Comparison of ENCODE assay signal across 18 cellular contexts in the genomic region with DNA sequence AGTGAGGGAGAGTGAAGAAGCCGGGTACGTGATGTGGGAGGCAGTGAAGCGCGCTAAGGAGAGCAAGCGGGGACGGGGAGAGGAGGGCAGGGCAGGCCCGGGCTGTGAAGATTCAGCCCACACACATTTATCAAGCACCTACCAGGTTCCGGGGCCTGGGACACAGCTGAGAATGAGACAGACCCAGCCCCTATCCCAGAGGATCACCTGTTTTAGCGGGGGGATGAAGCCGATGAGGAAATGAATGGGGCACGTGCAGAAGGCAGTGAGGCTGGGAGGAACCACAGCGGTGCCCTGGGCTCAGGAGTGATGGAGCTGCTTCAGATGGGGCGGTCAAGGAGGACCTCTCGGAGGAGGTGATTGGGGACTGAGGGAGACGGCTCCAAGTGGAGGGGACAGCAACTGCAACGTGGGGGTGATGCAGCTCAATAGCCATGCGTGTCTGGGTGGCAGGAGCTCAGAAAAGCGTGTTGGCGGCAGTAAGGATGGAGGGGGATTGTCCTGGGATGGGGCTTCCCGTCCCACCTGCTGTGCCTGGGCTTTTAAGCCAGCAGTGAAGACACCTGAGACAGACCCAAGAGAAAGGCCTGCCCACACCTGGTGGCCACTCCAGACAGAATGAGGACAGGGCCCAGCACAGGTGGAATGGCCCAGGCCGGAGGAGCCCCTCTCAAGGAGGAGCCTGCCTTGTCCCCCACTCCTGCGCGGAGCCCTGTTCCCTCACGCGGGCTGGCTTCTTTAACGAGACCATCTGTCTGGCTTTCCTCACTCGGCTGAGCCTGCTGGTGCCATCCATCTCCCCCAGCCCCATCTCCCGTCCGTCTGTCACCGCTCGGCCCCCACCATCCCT.
DNase-seq lines count a peak whose midpoint lies in the region; ATAC-seq and TF ChIP-seq lines count a peak whose summit lies in the region.
"Had no signal": no experiment of that assay in that cellular context is flagged by ENCODE, and none has a peak within 500 bp of the region (broad histone marks: within the 10 kb centered on the region; RNA-seq: fewer than 3 reads in every experiment).

No MANE protein-coding gene starts in this region.

- no peak overlapping the region for H3K27ac ChIP-seq in SK-N-SH (ENCODE audit: low read depth in 2 of 2, low read length in 1 of 2)
- H3K27ac ChIP-seq: psoas muscle, thoracic aorta had no signal

- CTCF ChIA-PET in SK-N-SH (lab: Yijun Ruan, JAX) = interaction anchor here (1.5 kb wide), 1 partner anchor 72 kb away, joined by 3 read pairs; no protein-coding TSS in a partner anchor

- peaks cover 1% of the 10 kb centered on the region for H3K36me3 Mint-ChIP-seq in chondrocyte (ENCODE audit: low read depth)
- H3K36me3 Mint-ChIP-seq: naive thymus-derived CD8-positive, alpha-beta T cell had no signal

- no peak overlapping the region for H3K27ac Mint-ChIP-seq in chondrocyte (ENCODE audit: unreplicated experiment)
- H3K27ac Mint-ChIP-seq: T-helper 17 cell had no signal

- no peak overlapping the region for H2AFZ ChIP-seq in SK-N-SH (ENCODE audit: low read depth)

- peaks cover 0 to 17% of the 10 kb centered on the region in 2 experiments; a peak in 1 of 4 replicates for H3K4me1 ChIP-seq in SK-N-SH (ENCODE audit: control insufficient read depth in 1 of 2, insufficient read depth in 2 of 2, low read depth in 1 of 2, low read length in 1 of 2)
- H3K4me1 ChIP-seq: psoas muscle had no signal

- H3K36me3 ChIP-seq in SK-N-SH (replicated peaks in 1 of 2; ENCODE audit: control insufficient read depth in 1 of 2, insufficient read depth in 2 of 2, low read length in 1 of 2) = no peaks in the 10 kb centered on the region
- H3K36me3 ChIP-seq: thoracic aorta had no signal

- H3K9me3 Mint-ChIP-seq in chondrocyte (ENCODE audit: low read depth) = peaks cover 5% of the 10 kb centered on the region

- no peaks in the 10 kb centered on the region for H3F3A ChIP-seq in SK-N-SH (replicated peaks; ENCODE audit: insufficient read depth)

- ATAC-seq in SK-N-SH treated with all-trans-retinoic acid at 6 μM for 48 hours = no peak
- ATAC-seq: naive thymus-derived CD8-positive, alpha-beta T cell; psoas muscle; T-helper 17 cell had no signal

- no peak overlapping the region for H3K4me3 Mint-ChIP-seq in chondrocyte (ENCODE audit: unreplicated experiment)
- H3K4me3 Mint-ChIP-seq: naive thymus-derived CD8-positive, alpha-beta T cell; T-helper 17 cell had no signal

- no peaks in the 10 kb centered on the region for H4K20me1 ChIP-seq in SK-N-SH (ENCODE audit: insufficient read depth)

- H3K79me2 ChIP-seq in SK-N-SH (ENCODE audit: insufficient read depth) = no peaks in the 10 kb centered on the region

- H3K4me3 ChIP-seq in SK-N-SH (ENCODE audit: low read depth in 2 of 2, low read length in 1 of 2) = no peak overlapping the region
- H3K4me3 ChIP-seq: psoas muscle, thoracic aorta had no signal

- POLR2A ChIA-PET in SK-N-SH (lab: Yijun Ruan, JAX) = no interaction called here

- peaks cover 77% of the 10 kb centered on the region for H3K27me3 Mint-ChIP-seq in chondrocyte (ENCODE audit: low read depth)

- peaks cover 7% of the 10 kb centered on the region; the same call in 1 of the 2 replicates for H3K27me3 ChIP-seq in SK-N-SH (ENCODE audit: insufficient read depth)

- no peaks in the 10 kb centered on the region for H3K9me3 ChIP-seq in SK-N-SH
- H3K9me3 ChIP-seq: psoas muscle, thoracic aorta had no signal

- WGBS in SK-N-SH (ENCODE audit: low lambda C conversion rate) = 77% methylated on average over 29 of the region's 31 CpGs

- peak; percentile 33 for DNase-seq in SK-N-SH
- DNase-seq in NCI-H1694 treated with DMSO at 0.1 percent for 48 hours (lab: John Stamatoyannopoulos, UW) = peak; percentile 72
- DNase-seq in chondrocyte (ENCODE audit: low spot score) = peak; percentile 62
- DNase-seq in posterior cingulate gyrus = peak in 7 of 10 donors; percentile 6 to 83 (median 31)
- DNase-seq in effector CD8-positive, alpha-beta T cell (lab: John Stamatoyannopoulos, UW) = no peak
- DNase-seq in ureter (ENCODE audit: low spot score) = no peak
- DNase-seq in GF-D8 (lab: John Stamatoyannopoulos, UW) = no peak
- DNase-seq: kidney; mammary epithelial cell; NCI-H1436; NCI-H2227 treated with DMSO at 0.1 percent for 48 hours; SHP77 treated with DMSO at 0.1 percent for 48 hours; stimulated activated CD4-positive, alpha-beta T cell treated with anti-CD3 and anti-CD28 coated beads, Interleukin-12 subunit alpha, Interleukin-12 subunit beta, amount 100 ng/mL, for 4 hours; T-helper 17 cell had no signal

- TF ChIP-seq EP300 in SK-N-SH (IDR thresholded peaks at IDR 0.05; ENCODE audit: borderline replicate concordance in 1 of 2, low read depth in 1 of 2, low read length in 1 of 2) = no peak

- H3K9me2 ChIP-seq in SK-N-SH = no peaks in the 10 kb centered on the region

- TF ChIP-seq CTCF in SK-N-SH (IDR thresholded peaks at IDR 0.05) (no peak), chondrocyte (IDR thresholded peaks at IDR 0.05) (no peak)

- no peak for TF ChIP-seq RAD21 in SK-N-SH (IDR thresholded peaks at IDR 0.05; ENCODE audit: low read length)

- no peak overlapping the region for H3K9ac ChIP-seq in SK-N-SH

- no peak overlapping the region for H3K4me2 ChIP-seq in SK-N-SH

- intact Hi-C loops in posterior cingulate gyrus (cut with DNase I) = no loop called here

- H3K4me1 Mint-ChIP-seq in chondrocyte (ENCODE audit: low read depth) = no peaks in the 10 kb centered on the region
- H3K4me1 Mint-ChIP-seq: naive thymus-derived CD8-positive, alpha-beta T cell; T-helper 17 cell had no signal

TF ChIP-seq in SK-N-SH, 30 proteins besides CTCF, POLR2A, EP300 and RAD21:
- no peak for TF ChIP-seq NRF1 (IDR thresholded peaks at IDR 0.05; ENCODE audit: low read depth, low read length)
- TF ChIP-seq FOSL2 (IDR thresholded peaks at IDR 0.05; ENCODE audit: borderline replicate concordance, low read depth) = no peak
- TF ChIP-seq, protein P1, sequence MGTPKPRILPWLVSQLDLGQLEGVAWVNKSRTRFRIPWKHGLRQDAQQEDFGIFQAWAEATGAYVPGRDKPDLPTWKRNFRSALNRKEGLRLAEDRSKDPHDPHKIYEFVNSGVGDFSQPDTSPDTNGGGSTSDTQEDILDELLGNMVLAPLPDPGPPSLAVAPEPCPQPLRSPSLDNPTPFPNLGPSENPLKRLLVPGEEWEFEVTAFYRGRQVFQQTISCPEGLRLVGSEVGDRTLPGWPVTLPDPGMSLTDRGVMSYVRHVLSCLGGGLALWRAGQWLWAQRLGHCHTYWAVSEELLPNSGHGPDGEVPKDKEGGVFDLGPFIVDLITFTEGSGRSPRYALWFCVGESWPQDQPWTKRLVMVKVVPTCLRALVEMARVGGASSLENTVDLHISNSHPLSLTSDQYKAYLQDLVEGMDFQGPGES (IDR thresholded peaks at IDR 0.05; ENCODE audit: low read depth, low read length) = no peak
- TF ChIP-seq MAX (IDR thresholded peaks at IDR 0.05; ENCODE audit: low read depth) = no peak
- TF ChIP-seq JUND (IDR thresholded peaks at IDR 0.05) = no peak
- no peak for TF ChIP-seq TEAD4 (IDR thresholded peaks at IDR 0.05; ENCODE audit: borderline replicate concordance, insufficient read depth)
- TF ChIP-seq YY1 (IDR thresholded peaks at IDR 0.05; ENCODE audit: low read depth) = no peak
- TF ChIP-seq SIN3A (IDR thresholded peaks at IDR 0.05; ENCODE audit: borderline replicate concordance, low read depth, low read length) = no peak
- no peak for TF ChIP-seq SMC3 (IDR thresholded peaks at IDR 0.05; ENCODE audit: low read depth, low read length)
- no peak for TF ChIP-seq RFX5 (IDR thresholded peaks at IDR 0.05; ENCODE audit: low read length)
- TF ChIP-seq RXRA (IDR thresholded peaks at IDR 0.05; ENCODE audit: borderline replicate concordance, low read depth) = no peak
- no peak for TF ChIP-seq RCOR1 (IDR thresholded peaks at IDR 0.05; ENCODE audit: low read length)
- TF ChIP-seq MXI1 (IDR thresholded peaks at IDR 0.05; ENCODE audit: low read depth, low read length) = no peak
- no peak for TF ChIP-seq GATA2 (CRISPR knock-in tag; IDR thresholded peaks at IDR 0.05)

TF ChIP-seq in SK-N-SH treated with all-trans-retinoic acid at 6 μM for 48 hours, 23 proteins besides CTCF, POLR2A, EP300 and RAD21:
- TF ChIP-seq PPARA (CRISPR knock-in tag; IDR thresholded peaks at IDR 0.05; ENCODE audit: borderline replicate concordance) (no peak), ZC3H10 (CRISPR knock-in tag; IDR thresholded peaks at IDR 0.05) (no peak), POU6F1 (CRISPR knock-in tag; IDR thresholded peaks at IDR 0.05; ENCODE audit: borderline replicate concordance, low read depth) (no peak), PATZ1 (CRISPR knock-in tag; IDR thresholded peaks at IDR 0.05; ENCODE audit: borderline replicate concordance) (no peak), ARNTL (CRISPR knock-in tag; IDR thresholded peaks at IDR 0.05; ENCODE audit: borderline replicate concordance, low read depth) (no peak), ZNF70 (CRISPR knock-in tag; IDR thresholded peaks at IDR 0.05) (no peak), ZFP30 (CRISPR knock-in tag; IDR thresholded peaks at IDR 0.05) (no peak)
TF ChIP-seq in SK-N-SH treated with all-trans-retinoic acid at 6 μM for 48 hours: peak in this region for 0.

Comparison
In these comparisons a context has a peak if more than half of its experiments do, and no peak if none do; other contexts are left out.
1. DNase-seq: peak in SK-N-SH (single experiment), NCI-H1694 treated with DMSO at 0.1 percent for 48 hours (single experiment), chondrocyte (single experiment) and posterior cingulate gyrus (7 of 10); none in effector CD8-positive, alpha-beta T cell (single experiment), ureter (single experiment) and GF-D8 (single experiment).